ENCODE assay signal across 1 cellular context in the genomic region with DNA sequence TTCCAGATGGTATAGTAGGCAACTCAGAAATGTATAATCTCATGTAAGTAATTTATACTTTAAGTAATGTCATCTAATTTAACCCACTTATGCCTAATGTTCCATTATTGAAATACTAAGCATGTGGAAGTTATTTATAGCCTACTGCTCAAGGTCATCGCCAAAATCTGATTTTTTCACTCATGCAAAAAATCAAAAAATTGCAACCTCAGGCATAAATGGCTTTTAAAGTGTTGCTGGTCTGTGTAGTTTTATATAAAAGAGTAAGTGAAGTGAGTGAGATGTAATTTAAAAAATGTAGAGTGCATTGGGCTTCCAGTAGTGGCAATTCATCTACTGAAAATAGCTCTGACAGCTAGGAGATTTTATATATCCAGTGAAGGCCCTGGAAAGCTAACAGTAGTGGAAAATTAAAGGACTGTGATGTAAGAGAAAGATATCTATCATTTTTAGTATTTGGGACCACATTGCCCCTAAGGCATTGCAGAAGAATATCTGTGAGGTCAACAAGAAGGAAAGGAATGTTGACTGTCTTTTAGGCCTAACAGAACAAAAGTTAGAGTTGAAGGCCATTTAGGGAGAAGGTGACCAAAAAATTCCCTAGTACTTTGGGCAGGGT.
TF ChIP-seq lines count a peak whose summit lies in the region.

No MANE protein-coding gene starts in this region.

TF ChIP-seq in SK-N-SH treated with all-trans-retinoic acid at 6 μM for 48 hours, 23 proteins besides CTCF, POLR2A, EP300 and RAD21 (continued from another document):
- TF ChIP-seq, protein P1, sequence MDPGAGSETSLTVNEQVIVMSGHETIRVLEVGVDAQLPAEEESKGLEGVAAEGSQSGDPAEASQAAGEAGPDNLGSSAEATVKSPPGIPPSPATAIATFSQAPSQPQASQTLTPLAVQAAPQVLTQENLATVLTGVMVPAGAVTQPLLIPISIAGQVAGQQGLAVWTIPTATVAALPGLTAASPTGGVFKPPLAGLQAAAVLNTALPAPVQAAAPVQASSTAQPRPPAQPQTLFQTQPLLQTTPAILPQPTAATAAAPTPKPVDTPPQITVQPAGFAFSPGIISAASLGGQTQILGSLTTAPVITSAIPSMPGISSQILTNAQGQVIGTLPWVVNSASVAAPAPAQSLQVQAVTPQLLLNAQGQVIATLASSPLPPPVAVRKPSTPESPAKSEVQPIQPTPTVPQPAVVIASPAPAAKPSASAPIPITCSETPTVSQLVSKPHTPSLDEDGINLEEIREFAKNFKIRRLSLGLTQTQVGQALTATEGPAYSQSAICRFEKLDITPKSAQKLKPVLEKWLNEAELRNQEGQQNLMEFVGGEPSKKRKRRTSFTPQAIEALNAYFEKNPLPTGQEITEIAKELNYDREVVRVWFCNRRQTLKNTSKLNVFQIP (CRISPR knock-in tag; IDR thresholded peaks at IDR 0.05; ENCODE audit: borderline replicate concordance, low read depth) = no peak
